ENCODE assay signal across 8 cellular contexts in the genomic region with DNA sequence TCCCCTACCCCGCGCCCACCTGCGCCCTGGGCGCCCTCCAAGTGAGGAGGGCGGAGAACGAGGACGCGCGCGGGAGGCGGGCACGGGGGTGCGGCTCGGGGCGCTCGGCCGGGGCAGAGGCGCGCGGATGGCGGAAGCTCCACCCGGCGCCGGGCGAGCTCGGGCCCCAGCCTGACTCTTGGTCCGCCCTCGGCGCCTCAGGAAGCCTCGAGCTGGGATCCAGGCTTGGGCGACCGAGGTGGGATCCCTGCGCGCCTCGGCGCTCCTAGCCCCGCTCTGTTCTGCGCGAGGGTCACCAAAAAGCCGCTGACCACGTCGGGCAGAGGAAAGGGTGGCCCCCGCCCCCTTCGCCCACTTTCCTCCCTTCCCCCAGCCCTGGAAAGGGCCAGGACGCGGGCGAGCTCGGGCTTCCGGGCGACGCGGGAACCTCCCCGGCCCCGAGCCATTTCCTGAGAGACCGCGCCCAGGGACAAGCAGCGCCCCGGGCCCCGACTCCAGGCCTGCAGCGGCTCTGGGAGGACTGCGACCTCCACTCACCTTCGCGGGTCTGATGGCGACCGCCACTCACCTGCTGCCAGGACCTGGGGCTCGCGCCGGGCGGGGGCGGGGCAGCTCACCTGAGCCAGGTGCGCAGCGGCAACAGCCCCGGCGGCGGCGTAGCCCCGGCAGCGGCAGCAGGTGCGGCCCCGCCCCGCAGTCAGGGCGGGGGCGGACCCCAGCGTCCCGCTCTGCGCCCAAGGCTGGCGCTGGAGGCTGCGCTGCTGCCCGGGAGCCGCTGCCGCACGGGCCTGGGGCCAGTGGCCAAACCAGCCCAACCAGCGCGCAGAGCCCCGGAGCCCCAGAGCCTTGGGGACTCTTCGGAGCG. TPM values are rescaled to one million over a fixed set of nuclear protein-coding genes. Genes with fewer than 3 reads are reported as not detected.
DNase-seq lines count a peak whose midpoint lies in the region; ATAC-seq and TF ChIP-seq lines count a peak whose summit lies in the region.

No MANE protein-coding gene starts in this region.

- H3K27me3 ChIP-seq in brain microvascular endothelial cell (replicated peaks) (no peaks in the 10 kb centered on the region), thymus (ENCODE audit: control insufficient read depth, insufficient read depth) (peaks cover 22% of the 10 kb centered on the region)

- 2% methylated on average over 97 of the region's 97 CpGs for WGBS in thymus

- peaks cover 20% of the 10 kb centered on the region for H3K4me1 ChIP-seq in thymus (ENCODE audit: control insufficient read depth, insufficient read depth, low read length)

- peak; percentile 74 for ATAC-seq in left lobe of liver

- TF ChIP-seq CTCF in brain microvascular endothelial cell (IDR thresholded peaks at IDR 0.05; ENCODE audit: low read depth, low read length, missing control alignments): no peak

- H3K4me3 ChIP-seq in brain microvascular endothelial cell (ENCODE audit: low read depth, low read length) (peak overlapping the region; percentile 46), thymus (ENCODE audit: low read length) (peak overlapping the region; percentile 42)

- H3K27ac ChIP-seq in brain microvascular endothelial cell (no peak overlapping the region), thymus (ENCODE audit: low read depth) (peak overlapping the region; percentile 68)

- no peaks in the 10 kb centered on the region for H3K9me3 ChIP-seq in thymus (ENCODE audit: control insufficient read depth)

- H3K36me3 ChIP-seq in brain microvascular endothelial cell (replicated peaks) (no peaks in the 10 kb centered on the region), thymus (ENCODE audit: control insufficient read depth, insufficient read depth) (no peaks in the 10 kb centered on the region)

- DNase-seq in NCI-H2171 treated with DMSO at 0.1 percent for 48 hours (lab: John Stamatoyannopoulos, UW): peak; percentile 8
- DNase-seq in NCI-H2171 (lab: John Stamatoyannopoulos, UW): no peak
- peak; percentile 38 for DNase-seq in NOMO-1 treated with DMSO at 0.1 percent for 48 hours (lab: John Stamatoyannopoulos, UW; ENCODE audit: unreplicated experiment)
- no peak for DNase-seq in brain microvascular endothelial cell
- DNase-seq in left lobe of liver (ENCODE audit: low spot score): no peak
- no peak for DNase-seq in nucleus accumbens (lab: John Stamatoyannopoulos, UW)
- no peak for DNase-seq in SHP77 (lab: John Stamatoyannopoulos, UW)

- in situ Hi-C loops in brain microvascular endothelial cell (cut with HindIII; ENCODE audit: low pct_ligation_motif_present, low sequenced_read_pairs): no loop called here

RNA-seq across cellular contexts. Expression of gene SIGIRR, which starts 2.2 kb away (rescaled TPM):
- total RNA-seq in left lobe of liver: 96.2 TPM
- polyA plus RNA-seq in thymus: 153 TPM

RNA-seq across cellular contexts. Expression of gene PKP3, which starts 23.0 kb away (rescaled TPM):
- 1.2 TPM for total RNA-seq in left lobe of liver
- polyA plus RNA-seq in thymus: 26.5 TPM

RNA-seq across cellular contexts. Expression of gene ANO9, which starts 24.8 kb away (rescaled TPM):
- 0.83 TPM for total RNA-seq in left lobe of liver
- polyA plus RNA-seq in thymus: 114 TPM

RNA-seq across cellular contexts. Expression of gene PTDSS2, which starts 33.1 kb away (rescaled TPM):
- total RNA-seq in left lobe of liver: 10.2 TPM
- 24.1 TPM for polyA plus RNA-seq in thymus

RNA-seq across cellular contexts. Expression of gene B4GALNT4, which starts 47.7 kb away (rescaled TPM):
- total RNA-seq in left lobe of liver: 0.28 TPM
- 6.1 TPM for polyA plus RNA-seq in thymus

Comparison
In these comparisons a context has a peak if more than half of its experiments do, and no peak if none do; other contexts are left out.
1. DNase-seq: peak in NCI-H2171 treated with DMSO at 0.1 percent for 48 hours (single experiment) and NOMO-1 treated with DMSO at 0.1 percent for 48 hours (single experiment); none in NCI-H2171 (single experiment), brain microvascular endothelial cell (single experiment), left lobe of liver (single experiment), nucleus accumbens (0 of 56) and SHP77 (0 of 2).